In the genomic region with DNA sequence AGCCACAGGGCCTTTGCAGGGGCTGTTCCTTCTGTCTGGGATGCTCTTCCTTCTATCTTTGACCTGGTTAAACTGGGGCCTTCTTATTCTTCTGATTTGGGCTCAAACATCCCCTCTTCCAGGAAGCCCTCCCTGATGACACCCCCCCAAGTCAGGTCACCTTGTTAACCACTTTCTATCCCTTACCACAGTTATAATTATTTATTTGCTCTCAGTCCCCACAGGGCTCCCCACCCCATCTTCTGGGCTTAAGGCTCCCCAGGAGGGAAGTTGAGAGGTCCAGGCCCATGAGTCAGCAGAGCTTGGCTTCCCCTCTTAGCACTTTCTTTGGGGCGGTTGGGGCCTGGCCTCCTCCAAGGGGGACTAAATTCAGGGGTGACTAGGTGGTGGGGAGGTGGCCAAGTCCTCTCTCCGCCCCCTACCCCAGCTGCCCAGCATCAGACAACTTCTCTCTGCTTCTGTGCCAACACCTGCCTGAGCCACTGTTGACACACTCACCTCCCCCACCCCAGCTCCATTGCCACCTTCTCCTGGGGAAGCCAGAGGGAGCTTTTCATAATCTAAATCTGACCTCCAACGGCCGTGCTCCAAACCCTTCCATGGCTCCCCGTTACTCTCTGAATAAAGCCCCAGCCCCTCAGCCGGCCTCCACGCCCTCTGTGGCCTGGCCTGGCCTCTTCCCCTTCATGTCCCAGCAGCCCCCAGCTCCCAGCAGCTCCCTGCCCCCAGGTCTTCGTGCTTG, we compare ENCODE assay signal across 9 cellular contexts.
DNase-seq lines count a peak whose midpoint lies in the region; ATAC-seq and TF ChIP-seq lines count a peak whose summit lies in the region.
"Had no signal": no experiment of that assay in that cellular context is flagged by ENCODE, and none has a peak within 500 bp of the region (broad histone marks: within the 10 kb centered on the region; RNA-seq: fewer than 3 reads in every experiment).

No MANE protein-coding gene starts in this region.

- peak overlapping the region in 4 of 5 donors; percentile 34 to 83 (median 46) for H3K27ac ChIP-seq in adrenal gland

- no peaks in the 10 kb centered on the region for H3K27me3 ChIP-seq in adrenal gland

- intact Hi-C loops in adrenal gland (cut with DNase I) (no loop called here), natural killer cell (cut with micrococcal nuclease) (no loop called here)

- in situ Hi-C loops in GM13977 (cut with MboI; ENCODE audit: low pct_unique_long_range_greater_than_20kb, low sequenced_read_pairs, unreplicated experiment): no loop called here

- DNase-seq in DMS53 (lab: John Stamatoyannopoulos, UW) (peak; percentile 72), NB4 (ENCODE audit: low read depth) (peak; percentile 74), adrenal gland (no peak), natural killer cell (no peak), immature natural killer cell (no peak), GM13977 (ENCODE audit: low spot score) (no peak), DMS79 treated with DMSO at 0.1 percent for 48 hours (lab: John Stamatoyannopoulos, UW) (no peak)
- DNase-seq: NCI-H2171 treated with DMSO at 0.1 percent for 48 hours had no signal

- no peak for TF ChIP-seq CTCF in NB4 (IDR thresholded peaks at IDR 0.05; ENCODE audit: low read depth, low read length)
- TF ChIP-seq CTCF in adrenal gland (IDR thresholded peaks at IDR 0.05): no peak
- no peak for TF ChIP-seq CTCF in natural killer cell (IDR thresholded peaks at IDR 0.05)
- no peak for TF ChIP-seq CTCF in GM13977 (IDR thresholded peaks at IDR 0.05; ENCODE audit: extremely low read depth, insufficient read depth, missing control alignments)

- H3K27ac Mint-ChIP-seq in natural killer cell: peak overlapping the region in 1 of 2 donors; percentile 39
- peak overlapping the region in 1 of 6 donors; percentile 45 for H3K27ac Mint-ChIP-seq in immature natural killer cell

- 77 to 89% (median 84%) methylated on average over 7 to 8 of the region's 8 CpGs for WGBS in adrenal gland, 4 donors

- no peaks in the 10 kb centered on the region for H3K36me3 ChIP-seq in adrenal gland (replicated peaks in 1 of 2)

- H3K27me3 Mint-ChIP-seq in natural killer cell (ENCODE audit: low read depth in 2 of 2) (peaks cover 0 to 16% of the 10 kb centered on the region in 2 donors), immature natural killer cell (ENCODE audit: low read depth in 3 of 3) (peaks cover 0 to 4% (median 3%) of the 10 kb centered on the region in 3 donors)

- no peak for TF ChIP-seq POLR2A in NB4 (IDR thresholded peaks at IDR 0.05; ENCODE audit: extremely low read depth, insufficient read length)
- no peak for TF ChIP-seq POLR2A in adrenal gland (IDR thresholded peaks at IDR 0.05)

- H3K9me3 ChIP-seq in adrenal gland (replicated peaks in 1 of 3): no peaks in the 10 kb centered on the region

- H3K4me3 ChIP-seq in NB4 (ENCODE audit: low read depth, low read length) (no peak overlapping the region), adrenal gland (no peak overlapping the region)

- H3K4me1 ChIP-seq in adrenal gland (replicated peaks in 1 of 2): peaks cover 11 to 20% of the 10 kb centered on the region in 2 donors

- ATAC-seq in natural killer cell (peak in 2 of 3 donors; percentile 62 to 78), HG02763 (IDR thresholded peaks at IDR 0.05; ENCODE audit: unreplicated experiment) (no peak)

- peaks cover 15 to 23% of the 10 kb centered on the region in 2 donors for H3K4me1 Mint-ChIP-seq in natural killer cell
- peaks cover 0 to 9% of the 10 kb centered on the region in 2 donors for H3K4me1 Mint-ChIP-seq in immature natural killer cell

- H3K36me3 Mint-ChIP-seq in natural killer cell (no peaks in the 10 kb centered on the region), immature natural killer cell (no peaks in the 10 kb centered on the region)

- H3K4me3 Mint-ChIP-seq in natural killer cell (no peak overlapping the region), immature natural killer cell (no peak overlapping the region)

- H3K9me3 Mint-ChIP-seq in natural killer cell (no peaks in the 10 kb centered on the region), immature natural killer cell (no peaks in the 10 kb centered on the region)

Comparison
In these comparisons a context has a peak if more than half of its experiments do, and no peak if none do; other contexts are left out.
1. DNase-seq: peak in DMS53 (single experiment) and NB4 (single experiment); none in adrenal gland (0 of 7), natural killer cell (single experiment), immature natural killer cell (0 of 3), GM13977 (single experiment) and DMS79 treated with DMSO at 0.1 percent for 48 hours (single experiment).